ENCODE assay signal across 8 cellular contexts in the genomic region with DNA sequence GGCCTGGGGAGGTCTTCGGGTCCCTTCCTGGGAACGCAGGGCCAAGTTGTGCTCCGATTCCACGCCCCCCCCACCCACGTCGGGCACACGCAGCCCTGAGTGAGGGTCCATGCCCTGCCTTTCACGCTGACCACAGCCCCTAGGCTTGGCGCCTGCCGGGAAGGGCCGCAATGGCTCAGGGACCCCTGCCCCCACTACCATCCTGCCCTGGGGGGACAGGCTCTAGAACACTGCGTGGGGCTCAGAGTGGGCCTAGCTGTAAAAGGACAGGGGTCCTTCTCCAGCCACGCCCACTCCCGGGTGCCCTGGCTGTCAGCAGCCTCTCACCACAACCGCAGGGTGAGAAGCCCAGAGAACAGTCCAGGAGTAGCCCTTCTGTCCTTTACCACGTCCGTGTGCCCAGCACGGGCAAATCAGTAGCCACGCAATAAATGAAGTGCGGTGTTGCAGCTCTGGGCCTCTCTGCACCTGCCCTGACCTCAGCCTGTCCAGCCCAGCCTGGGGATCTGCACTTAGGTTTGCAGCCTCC. TPM values are rescaled to one million over a fixed set of nuclear protein-coding genes. Genes with fewer than 3 reads are reported as not detected.
DNase-seq lines count a peak whose midpoint lies in the region; ATAC-seq and TF ChIP-seq lines count a peak whose summit lies in the region.

No MANE protein-coding gene starts in this region.

- TF ChIP-seq POLR2A in HCT116 (IDR thresholded peaks at IDR 0.05; ENCODE audit: borderline replicate concordance, extremely low read depth, insufficient read depth, insufficient read length): no peak

- no TSS peak for BruUV-seq in HCT116 (replicated peaks; lab: Mats Ljungman, UMichigan)

- no peaks in the 10 kb centered on the region for H3K36me3 Mint-ChIP-seq in activated B cell treated with CpG ODN at 0.5 μM for 24 hours (ENCODE audit: low read depth)

- no peak overlapping the region for H3K9ac ChIP-seq in HCT116 (ENCODE audit: low read length)

- H3K4me1 ChIP-seq in HCT116 (ENCODE audit: control insufficient read depth in 1 of 2, insufficient read depth in 2 of 2, low read length in 2 of 2) (peaks cover 8 to 12% of the 10 kb centered on the region in 2 experiments; a peak in 2 of 4 replicates), right atrium auricular region (peaks cover 0 to 37% of the 10 kb centered on the region in 2 donors)

- no peaks in the 10 kb centered on the region for H3K79me2 ChIP-seq in HCT116 (ENCODE audit: insufficient read depth, low read length)

- RAD21 ChIA-PET in HCT116 (lab: Charles Lee; ENCODE audit: low non-redundant PET in 1 of 2, low total read pairs in 2 of 2, uncharacterized antibody in 2 of 2, unreplicated experiment in 2 of 2): no interaction called here

- no peaks in the 10 kb centered on the region for H3K27me3 Mint-ChIP-seq in activated B cell treated with CpG ODN at 0.5 μM for 24 hours

- POLR2A ChIA-PET in HCT116 (lab: Charles Lee) (no interaction called here), activated B cell treated with CpG ODN at 0.5 μM for 24 hours (lab: Charles Lee) (interaction anchor here (1.5 kb wide), 1 partner anchor 25 kb away, joined by 5 read pairs; no protein-coding TSS in a partner anchor)

- TF ChIP-seq RAD21 in HCT116 (IDR thresholded peaks at IDR 0.05; ENCODE audit: low read depth): no peak

- H3K4me2 ChIP-seq in HCT116 (ENCODE audit: low read length): peak overlapping the region; percentile 37

- DNase-seq in HCT116 (ENCODE audit: low read depth, low spot score) (no peak), activated B cell treated with CpG ODN at 0.5 μM for 24 hours (no peak), right atrium auricular region (ENCODE audit: low spot score) (no peak), skeletal muscle cell (ENCODE audit: low read depth) (no peak), GM19238 (ENCODE audit: insufficient read length, low spot score) (no peak), NCI-H2029 treated with DMSO at 0.1 percent for 48 hours (lab: John Stamatoyannopoulos, UW) (no peak), EL (no peak)

- H3K9me2 ChIP-seq in HCT116 (ENCODE audit: insufficient read depth): no peaks in the 10 kb centered on the region

- H3K27ac Mint-ChIP-seq in activated B cell treated with CpG ODN at 0.5 μM for 24 hours: peak overlapping the region; percentile 41

- H3K9me3 Mint-ChIP-seq in activated B cell treated with CpG ODN at 0.5 μM for 24 hours: no peaks in the 10 kb centered on the region

- no peaks in the 10 kb centered on the region for H3K36me3 ChIP-seq in HCT116 (ENCODE audit: control insufficient read depth in 1 of 2, insufficient read depth in 2 of 2, low read length in 2 of 2)
- H3K36me3 ChIP-seq in right atrium auricular region: no peaks in the 10 kb centered on the region

- H3K9me3 ChIP-seq in HCT116 (ENCODE audit: control insufficient read depth in 1 of 2, insufficient read depth in 1 of 2, low read depth in 1 of 2, low read length in 2 of 2) (no peaks in the 10 kb centered on the region), right atrium auricular region (no peaks in the 10 kb centered on the region)

- H3K4me3 Mint-ChIP-seq in activated B cell treated with CpG ODN at 0.5 μM for 24 hours: peak overlapping the region; percentile 76

- H3K4me1 Mint-ChIP-seq in activated B cell treated with CpG ODN at 0.5 μM for 24 hours: peaks cover 42% of the 10 kb centered on the region

- TF ChIP-seq CTCF in HCT116 (IDR thresholded peaks at IDR 0.05 in 2 of 3, conservative IDR thresholded peaks at IDR 0.05 in 1 of 3; ENCODE audit: borderline replicate concordance in 1 of 3, insufficient read depth in 1 of 3, low read depth in 2 of 3, low read length in 2 of 3): no peak
- no peak for TF ChIP-seq CTCF in activated B cell treated with CpG ODN at 0.5 μM for 24 hours (IDR thresholded peaks at IDR 0.05)
- no peak for TF ChIP-seq CTCF in right atrium auricular region (IDR thresholded peaks at IDR 0.05)

- no peak overlapping the region for H3K4me3 ChIP-seq in HCT116 (replicated peaks in 1 of 2; ENCODE audit: low read depth in 1 of 2, low read length in 2 of 2)
- H3K4me3 ChIP-seq in right atrium auricular region: peak overlapping the region; percentile 65
- H3K4me3 ChIP-seq in skeletal muscle cell (ENCODE audit: low read depth, low read length): peak overlapping the region; percentile 50

- no peak overlapping the region for H2AFZ ChIP-seq in HCT116 (ENCODE audit: low read depth, low read length, poor library complexity, severe bottlenecking)

- H3K27me3 ChIP-seq in HCT116 (ENCODE audit: insufficient read depth, low read length): no peaks in the 10 kb centered on the region
- no peaks in the 10 kb centered on the region for H3K27me3 ChIP-seq in right atrium auricular region

- ATAC-seq in HCT116 (no peak; the same call in 1 of the 2 replicates), activated B cell treated with CpG ODN at 0.5 μM for 24 hours (ENCODE audit: low read depth) (no peak), GM21825 (IDR thresholded peaks at IDR 0.05; ENCODE audit: unreplicated experiment) (no peak)

- CTCF ChIA-PET in HCT116 (lab: Charles Lee): no interaction called here
- CTCF ChIA-PET in activated B cell treated with CpG ODN at 0.5 μM for 24 hours (lab: Charles Lee): no interaction called here

- intact Hi-C loops in HCT116 (cut with micrococcal nuclease): no loop called here
- intact Hi-C loops in activated B cell treated with CpG ODN at 0.5 μM for 24 hours (cut with micrococcal nuclease): loop anchor here (1.0 to 5.0 kb wide), 4 partner anchors 12 to 37 kb away; no protein-coding TSS in a partner anchor

- H4K20me1 ChIP-seq in HCT116 (ENCODE audit: insufficient read depth): no peaks in the 10 kb centered on the region

- H3K27ac ChIP-seq in HCT116 (ENCODE audit: low read depth, low read length) (no peak overlapping the region), right atrium auricular region (peak overlapping the region; percentile 62 to 72)

TF ChIP-seq in HCT116, 20 proteins besides CTCF, POLR2A, EP300 and RAD21:
- TF ChIP-seq, protein P1, sequence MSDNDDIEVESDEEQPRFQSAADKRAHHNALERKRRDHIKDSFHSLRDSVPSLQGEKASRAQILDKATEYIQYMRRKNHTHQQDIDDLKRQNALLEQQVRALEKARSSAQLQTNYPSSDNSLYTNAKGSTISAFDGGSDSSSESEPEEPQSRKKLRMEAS (IDR thresholded peaks at IDR 0.05): no peak

RNA-seq across cellular contexts. Expression of gene GPR68, which starts 9.4 kb away (rescaled TPM):
- total RNA-seq in HCT116 (2021; ENCODE audit: unreplicated experiment): not detected
- 0.72 and 0.75 TPM in 2 replicates for polyA plus RNA-seq in HCT116 (2012)
- total RNA-seq in activated B cell treated with CpG ODN at 0.5 μM for 24 hours: 1.4 and 1.8 TPM in 2 replicates
- 1 to 10 TPM in 1 of 2 donors, under 1 TPM in 1; 0.55 to 1.4 TPM for total RNA-seq in right atrium auricular region

Comparison
In these comparisons a context has a peak if more than half of its experiments do, and no peak if none do; other contexts are left out.
1. H3K4me3 ChIP-seq: peak in right atrium auricular region (2 of 2) and skeletal muscle cell (single experiment); none in HCT116 (0 of 2).